Comparison of ENCODE assay signal across 8 cellular contexts in the genomic region with DNA sequence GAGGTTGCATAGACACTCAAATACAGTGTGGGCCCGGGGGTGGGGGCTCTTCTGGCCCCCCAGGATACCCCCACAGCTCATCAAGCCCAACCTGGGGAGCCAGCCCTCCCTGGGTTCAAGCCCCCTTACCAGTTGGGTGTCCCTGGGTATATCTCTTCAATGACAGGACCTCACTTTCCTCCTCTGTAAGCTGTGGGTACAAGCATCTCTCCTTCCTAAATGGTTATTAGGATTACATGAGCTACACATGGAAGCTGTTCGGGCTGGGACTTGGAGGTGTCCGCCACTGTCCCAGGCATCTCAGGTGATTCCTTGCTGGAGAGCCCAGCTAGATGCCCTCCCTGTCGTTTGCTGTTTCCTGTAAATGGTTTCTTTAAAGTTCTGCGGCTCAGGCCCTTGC.
DNase-seq lines count a peak whose midpoint lies in the region; TF ChIP-seq lines count a peak whose summit lies in the region.
"Not testable (repeated sequence)": the region's sequence is repeated elsewhere in the genome, so short reads cannot be mapped to it uniquely, and the experiment has no call there.

No MANE protein-coding gene starts in this region.

- H3K9me3 Mint-ChIP-seq in activated CD4-positive, alpha-beta memory T cell treated with anti-CD3 and anti-CD28 coated beads, Interleukin-2, amount 10 ng/mL, durations not matched to agents 7 days and 5 days; activated naive CD4-positive, alpha-beta T cell treated with anti-CD3 and anti-CD28 coated beads, Interleukin-2, amount 10 ng/mL, durations not matched to agents 7 days and 5 days; endodermal cell; progenitor cell of endocrine pancreas (ENCODE audit: low read depth); type B pancreatic cell: not testable (repeated sequence)

- CTCF ChIA-PET in activated CD4-positive, alpha-beta memory T cell treated with anti-CD3 and anti-CD28 coated beads, Interleukin-2, amount 10 ng/mL, durations not matched to agents 7 days and 5 days (lab: Charles Lee) = not testable (repeated sequence)
- CTCF ChIA-PET in activated naive CD4-positive, alpha-beta T cell treated with anti-CD3 and anti-CD28 coated beads, Interleukin-2, amount 10 ng/mL, durations not matched to agents 7 days and 5 days (lab: Charles Lee) = interaction anchor here (0.8 kb wide), 1 partner anchor 104 kb away, joined by 3 read pairs; the partner anchor contains the start of gene CRLF3

- H3K27ac ChIP-seq in endodermal cell (ENCODE audit: low read depth, low read length) = not testable (repeated sequence)

- not testable (repeated sequence) for H3K36me3 Mint-ChIP-seq in activated CD4-positive, alpha-beta memory T cell treated with anti-CD3 and anti-CD28 coated beads, Interleukin-2, amount 10 ng/mL, durations not matched to agents 7 days and 5 days (ENCODE audit: low read depth); activated naive CD4-positive, alpha-beta T cell treated with anti-CD3 and anti-CD28 coated beads, Interleukin-2, amount 10 ng/mL, durations not matched to agents 7 days and 5 days; progenitor cell of endocrine pancreas (ENCODE audit: insufficient read depth); type B pancreatic cell
- H3K36me3 Mint-ChIP-seq in endodermal cell (ENCODE audit: low read depth) = peaks cover 29% of the 10 kb centered on the region

- not testable (repeated sequence) for H3K27ac Mint-ChIP-seq in activated CD4-positive, alpha-beta memory T cell treated with anti-CD3 and anti-CD28 coated beads, Interleukin-2, amount 10 ng/mL, durations not matched to agents 7 days and 5 days; activated naive CD4-positive, alpha-beta T cell treated with anti-CD3 and anti-CD28 coated beads, Interleukin-2, amount 10 ng/mL, durations not matched to agents 7 days and 5 days; endodermal cell; progenitor cell of endocrine pancreas; type B pancreatic cell

- POLR2A ChIA-PET in activated CD4-positive, alpha-beta memory T cell treated with anti-CD3 and anti-CD28 coated beads, Interleukin-2, amount 10 ng/mL, durations not matched to agents 7 days and 5 days (lab: Charles Lee) = not testable (repeated sequence)

- not testable (repeated sequence) for H3K4me1 ChIP-seq in endodermal cell (ENCODE audit: control insufficient read depth, insufficient read depth, low read length)

- WGBS in endodermal cell (ENCODE audit: insufficient coverage in 1 of 2, insufficient read length in 1 of 2), 2 experiments = 90 to 95% methylated on average over 3 to 5 of the region's 5 CpGs

- H3K36me3 ChIP-seq in H7 (replicated peaks; ENCODE audit: control insufficient read depth, insufficient read depth, low read length); endodermal cell (ENCODE audit: control insufficient read depth, insufficient read depth, low read length): not testable (repeated sequence)

- DNase-seq in H7 (peak; percentile 5), endodermal cell (peak; percentile 14), islet precursor cell (peak; percentile 37), mucosa of gallbladder (ENCODE audit: low spot score) (peak; percentile 8), progenitor cell of endocrine pancreas (ENCODE audit: low spot score, unreplicated experiment) (peak; percentile 3), type B pancreatic cell (ENCODE audit: extremely low spot score, unreplicated experiment) (peak; percentile 34)
- DNase-seq in activated CD4-positive, alpha-beta memory T cell treated with anti-CD3 and anti-CD28 coated beads, Interleukin-2, amount 10 ng/mL, durations not matched to agents 7 days and 5 days = peak; percentile 11
- peak; percentile 13 for DNase-seq in activated naive CD4-positive, alpha-beta T cell treated with anti-CD3 and anti-CD28 coated beads, Interleukin-2, amount 10 ng/mL, durations not matched to agents 7 days and 5 days

- not testable (repeated sequence) for TF ChIP-seq CTCF in endodermal cell (conservative IDR thresholded peaks at IDR 0.05); progenitor cell of endocrine pancreas (IDR thresholded peaks at IDR 0.05; ENCODE audit: unreplicated experiment); type B pancreatic cell (conservative IDR thresholded peaks at IDR 0.05)

- not testable (repeated sequence) for H3K27me3 Mint-ChIP-seq in activated CD4-positive, alpha-beta memory T cell treated with anti-CD3 and anti-CD28 coated beads, Interleukin-2, amount 10 ng/mL, durations not matched to agents 7 days and 5 days; activated naive CD4-positive, alpha-beta T cell treated with anti-CD3 and anti-CD28 coated beads, Interleukin-2, amount 10 ng/mL, durations not matched to agents 7 days and 5 days; endodermal cell (ENCODE audit: insufficient read depth); progenitor cell of endocrine pancreas; type B pancreatic cell

- not testable (repeated sequence) for H3K4me3 Mint-ChIP-seq in activated CD4-positive, alpha-beta memory T cell treated with anti-CD3 and anti-CD28 coated beads, Interleukin-2, amount 10 ng/mL, durations not matched to agents 7 days and 5 days; activated naive CD4-positive, alpha-beta T cell treated with anti-CD3 and anti-CD28 coated beads, Interleukin-2, amount 10 ng/mL, durations not matched to agents 7 days and 5 days; endodermal cell; progenitor cell of endocrine pancreas (ENCODE audit: low read depth); type B pancreatic cell

- not testable (repeated sequence) for H3K4me3 ChIP-seq in H7 (ENCODE audit: insufficient read depth, low read depth, low read length); endodermal cell (ENCODE audit: low read length)

- H3K9ac ChIP-seq in endodermal cell (ENCODE audit: extremely low read depth, low read length, poor library complexity, severe bottlenecking) = not testable (repeated sequence)

- not testable (repeated sequence) for H3K9me3 ChIP-seq in endodermal cell (ENCODE audit: control insufficient read depth, low read length)

- not testable (repeated sequence) for H3K27me3 ChIP-seq in H7 (ENCODE audit: control insufficient read depth, insufficient read depth, low read length); endodermal cell (ENCODE audit: control insufficient read depth, insufficient read depth, low read length, poor library complexity, severe bottlenecking)

- not testable (repeated sequence) for H3K4me1 Mint-ChIP-seq in activated CD4-positive, alpha-beta memory T cell treated with anti-CD3 and anti-CD28 coated beads, Interleukin-2, amount 10 ng/mL, durations not matched to agents 7 days and 5 days; activated naive CD4-positive, alpha-beta T cell treated with anti-CD3 and anti-CD28 coated beads, Interleukin-2, amount 10 ng/mL, durations not matched to agents 7 days and 5 days; endodermal cell; progenitor cell of endocrine pancreas (ENCODE audit: low read depth); type B pancreatic cell (ENCODE audit: unreplicated experiment)
